In genomic region chr2:214549946-214550345, GRCh38 we compare ENCODE assay signal across 27 cellular contexts.
"Had no signal": no experiment of that assay in that cellular context is flagged by ENCODE, and none has a peak within 500 bp of the region (broad histone marks: within the 10 kb centered on the region; RNA-seq: fewer than 3 reads in every experiment).

No MANE protein-coding gene starts in this region.

- H3K27ac ChIP-seq: neutrophil, ovary, parathyroid adenoma, psoas muscle, right lobe of liver, sigmoid colon, stomach, thoracic aorta, thyroid gland, upper lobe of left lung, vagina had no signal

- DNase-seq: nephron progenitor cell; occipital lobe; ovary; psoas muscle; right cardiac atrium; right lobe of liver; sigmoid colon; small intestine; stimulated activated CD4-positive, alpha-beta T cell treated with anti-CD3 and anti-CD28 coated beads, Interleukin-15, amount 100 ng/mL, for 24 hours; stimulated activated CD4-positive, alpha-beta T cell treated with anti-CD3 and anti-CD28 coated beads, Interleukin-2, amount 100 ng/mL, for 24 hours; stimulated activated CD4-positive, alpha-beta T cell treated with anti-CD3 and anti-CD28 coated beads, Interleukin-2, amount 100 ng/mL, for 48 hours; stimulated activated CD4-positive, alpha-beta T cell treated with anti-CD3 and anti-CD28 coated beads, Interleukin-4, amount 100 ng/mL, for 24 hours; stimulated activated naive B cell treated with anti-CD40 and anti-IgM and Interleukin-4, amounts not matched to agents 10 μg/mL and 1 μg/mL and 100 μg/mL, for 72 hours; stimulated activated naive CD4-positive, alpha-beta T cell treated with Interleukin-2 at 50 U/mL for 16 hours; stomach; thyroid gland had no signal

- H3K27me3 ChIP-seq: neutrophil, ovary, right lobe of liver, sigmoid colon, stomach, thyroid gland, tibial nerve, upper lobe of left lung, vagina had no signal

- H3K9me3 ChIP-seq: neutrophil, ovary, psoas muscle, right lobe of liver, sigmoid colon, stomach, thoracic aorta, thyroid gland, tibial nerve, upper lobe of left lung, vagina had no signal

- ATAC-seq: natural killer cell treated with Interleukin-12 subunit alpha and Interleukin-12 subunit beta and Interleukin-15 and Interleukin-18, amount 100 ng/mL, for 72 hours; psoas muscle; right cardiac atrium; right lobe of liver; stimulated activated effector memory CD8-positive, alpha-beta T cell treated with anti-CD3 and anti-CD28 coated beads, Interleukin-12 subunit alpha, Interleukin-12 subunit beta, amount 100 ng/mL, for 72 hours; stimulated activated naive B cell treated with anti-CD40 and anti-IgM and Interleukin-4, amounts not matched to agents 10 μg/mL and 1 μg/mL and 100 μg/mL, for 72 hours had no signal

- H3K4me1 ChIP-seq: psoas muscle, right lobe of liver, thyroid gland, tibial nerve, upper lobe of left lung, vagina had no signal

- H3K9ac ChIP-seq: parathyroid adenoma had no signal

- H3K36me3 ChIP-seq: neutrophil, ovary, right lobe of liver, sigmoid colon, stomach, thoracic aorta, thyroid gland, tibial nerve, upper lobe of left lung, vagina had no signal

- H3K9me3 Mint-ChIP-seq: natural killer cell treated with Interleukin-12 subunit alpha and Interleukin-12 subunit beta and Interleukin-15 and Interleukin-18, amount 100 ng/mL, for 72 hours; nephron progenitor cell; stimulated activated effector memory CD8-positive, alpha-beta T cell treated with anti-CD3 and anti-CD28 coated beads, Interleukin-12 subunit alpha, Interleukin-12 subunit beta, amount 100 ng/mL, for 72 hours; stimulated activated naive B cell treated with anti-CD40 and anti-IgM and Interleukin-4, amounts not matched to agents 10 μg/mL and 1 μg/mL and 100 μg/mL, for 72 hours; stimulated activated naive CD8-positive, alpha-beta T cell treated with anti-CD3 and anti-CD28 coated beads, Interleukin-15, Interleukin-2, amounts not matched to agents 100 ng/mL and 50 ng/mL, for 24 hours had no signal

- H3K4me3 Mint-ChIP-seq: natural killer cell treated with Interleukin-12 subunit alpha and Interleukin-12 subunit beta and Interleukin-15 and Interleukin-18, amount 100 ng/mL, for 72 hours; nephron progenitor cell; neural crest cell; stimulated activated effector memory CD8-positive, alpha-beta T cell treated with anti-CD3 and anti-CD28 coated beads, Interleukin-12 subunit alpha, Interleukin-12 subunit beta, amount 100 ng/mL, for 72 hours; stimulated activated naive B cell treated with anti-CD40 and anti-IgM and Interleukin-4, amounts not matched to agents 10 μg/mL and 1 μg/mL and 100 μg/mL, for 72 hours; stimulated activated naive CD8-positive, alpha-beta T cell treated with anti-CD3 and anti-CD28 coated beads, Interleukin-15, Interleukin-2, amounts not matched to agents 100 ng/mL and 50 ng/mL, for 24 hours had no signal

- H3K27ac Mint-ChIP-seq: natural killer cell treated with Interleukin-12 subunit alpha and Interleukin-12 subunit beta and Interleukin-15 and Interleukin-18, amount 100 ng/mL, for 72 hours; nephron progenitor cell; progenitor cell of endocrine pancreas; stimulated activated effector memory CD8-positive, alpha-beta T cell treated with anti-CD3 and anti-CD28 coated beads, Interleukin-12 subunit alpha, Interleukin-12 subunit beta, amount 100 ng/mL, for 72 hours; stimulated activated naive B cell treated with anti-CD40 and anti-IgM and Interleukin-4, amounts not matched to agents 10 μg/mL and 1 μg/mL and 100 μg/mL, for 72 hours; stimulated activated naive CD8-positive, alpha-beta T cell treated with anti-CD3 and anti-CD28 coated beads, Interleukin-15, Interleukin-2, amounts not matched to agents 100 ng/mL and 50 ng/mL, for 24 hours had no signal

- H2AFZ ChIP-seq: parathyroid adenoma had no signal

- H3K4me1 Mint-ChIP-seq: nephron progenitor cell; stimulated activated effector memory CD8-positive, alpha-beta T cell treated with anti-CD3 and anti-CD28 coated beads, Interleukin-12 subunit alpha, Interleukin-12 subunit beta, amount 100 ng/mL, for 72 hours; stimulated activated naive B cell treated with anti-CD40 and anti-IgM and Interleukin-4, amounts not matched to agents 10 μg/mL and 1 μg/mL and 100 μg/mL, for 72 hours had no signal

- H3K4me3 ChIP-seq: ovary, psoas muscle, right lobe of liver, sigmoid colon, stomach, thoracic aorta, thyroid gland, tibial nerve, upper lobe of left lung, vagina had no signal

- H3K36me3 Mint-ChIP-seq: natural killer cell treated with Interleukin-12 subunit alpha and Interleukin-12 subunit beta and Interleukin-15 and Interleukin-18, amount 100 ng/mL, for 72 hours; stimulated activated effector memory CD8-positive, alpha-beta T cell treated with anti-CD3 and anti-CD28 coated beads, Interleukin-12 subunit alpha, Interleukin-12 subunit beta, amount 100 ng/mL, for 72 hours; stimulated activated naive B cell treated with anti-CD40 and anti-IgM and Interleukin-4, amounts not matched to agents 10 μg/mL and 1 μg/mL and 100 μg/mL, for 72 hours had no signal

- H3K27me3 Mint-ChIP-seq: progenitor cell of endocrine pancreas; stimulated activated naive B cell treated with anti-CD40 and anti-IgM and Interleukin-4, amounts not matched to agents 10 μg/mL and 1 μg/mL and 100 μg/mL, for 72 hours; stimulated activated naive CD8-positive, alpha-beta T cell treated with anti-CD3 and anti-CD28 coated beads, Interleukin-15, Interleukin-2, amounts not matched to agents 100 ng/mL and 50 ng/mL, for 24 hours had no signal
